11 cellular contexts compared by ENCODE assay signal in genomic region chr10:29257106-29257783, GRCh38.
A peak's percentile ranks its signal among the peaks of the same experiment; 100 is the strongest.
DNase-seq lines count a peak whose midpoint lies in the region; TF ChIP-seq lines count a peak whose summit lies in the region.
"Had no signal": no experiment of that assay in that cellular context is flagged by ENCODE, and none has a peak within 500 bp of the region (broad histone marks: within the 10 kb centered on the region; RNA-seq: fewer than 3 reads in every experiment).

No MANE protein-coding gene starts in this region.

- no peaks in the 10 kb centered on the region for H3K27me3 ChIP-seq in effector memory CD4-positive, alpha-beta T cell (replicated peaks; ENCODE audit: control insufficient read depth, insufficient read depth, low read length, poor library complexity, severe bottlenecking)

- no peaks in the 10 kb centered on the region for H3K4me1 ChIP-seq in effector memory CD4-positive, alpha-beta T cell (ENCODE audit: control insufficient read depth, insufficient read depth, low read length, poor library complexity, severe bottlenecking)

- TF ChIP-seq CTCF in AG09309 (IDR thresholded peaks at IDR 0.05; ENCODE audit: control insufficient read depth, insufficient read depth, low read depth, low read length, missing control alignments), result no peak

- no peak overlapping the region for H3K4me3 ChIP-seq in AG09309 (ENCODE audit: control insufficient read depth, low read depth, low read length)
- no peak overlapping the region for H3K4me3 ChIP-seq in effector memory CD4-positive, alpha-beta T cell (ENCODE audit: insufficient read depth, low read depth, low read length, poor library complexity, severe bottlenecking)

- no peak overlapping the region for H3K27ac ChIP-seq in epithelial cell of prostate
- no peak overlapping the region for H3K27ac ChIP-seq in effector memory CD4-positive, alpha-beta T cell (ENCODE audit: insufficient read depth, low read length, poor library complexity, severe bottlenecking)

- H3K9me3 ChIP-seq in effector memory CD4-positive, alpha-beta T cell (ENCODE audit: control insufficient read depth, low read length), result no peaks in the 10 kb centered on the region

- H3K36me3 ChIP-seq in effector memory CD4-positive, alpha-beta T cell (ENCODE audit: control insufficient read depth, insufficient read depth, low read length), result no peaks in the 10 kb centered on the region

- DNase-seq in AG09309 (ENCODE audit: low read depth) (peak; percentile 97), NOMO-1 treated with dmso at 0.1 percent for 144 hours (lab: John Stamatoyannopoulos, UW; ENCODE audit: unreplicated experiment) (peak; percentile 89), epithelial cell of prostate (ENCODE audit: low read depth, low spot score) (peak; percentile 2), non-pigmented ciliary epithelial cell (ENCODE audit: low read depth) (peak; percentile 64), NCI-H1048 (lab: John Stamatoyannopoulos, UW) (no peak), globus pallidus (ENCODE audit: low spot score) (no peak)
- no peak for DNase-seq in effector memory CD4-positive, alpha-beta T cell
- DNase-seq in activated T-cell treated with anti-CD3 and anti-CD28 coated beads, Interleukin-2, amount 50 U/mL, for 48 hours, result no peak
- DNase-seq: activated naive CD8-positive, alpha-beta T cell treated with anti-CD3 and anti-CD28 coated beads, Interleukin-2, amount 10 ng/mL, durations not matched to agents 7 days and 5 days; CD4-positive, CD25-positive, alpha-beta regulatory T cell; SW 1271 had no signal

Comparison
In these comparisons a context has a peak if more than half of its experiments do, and no peak if none do; other contexts are left out.
1. DNase-seq: peak in AG09309 (single experiment), NOMO-1 treated with dmso at 0.1 percent for 144 hours (single experiment), epithelial cell of prostate (single experiment) and non-pigmented ciliary epithelial cell (single experiment); none in effector memory CD4-positive, alpha-beta T cell (0 of 3), NCI-H1048 (single experiment), activated T-cell treated with anti-CD3 and anti-CD28 coated beads, Interleukin-2, amount 50 U/mL, for 48 hours (0 of 2) and globus pallidus (single experiment).